17 cellular contexts compared by ENCODE assay signal in the genomic region with DNA sequence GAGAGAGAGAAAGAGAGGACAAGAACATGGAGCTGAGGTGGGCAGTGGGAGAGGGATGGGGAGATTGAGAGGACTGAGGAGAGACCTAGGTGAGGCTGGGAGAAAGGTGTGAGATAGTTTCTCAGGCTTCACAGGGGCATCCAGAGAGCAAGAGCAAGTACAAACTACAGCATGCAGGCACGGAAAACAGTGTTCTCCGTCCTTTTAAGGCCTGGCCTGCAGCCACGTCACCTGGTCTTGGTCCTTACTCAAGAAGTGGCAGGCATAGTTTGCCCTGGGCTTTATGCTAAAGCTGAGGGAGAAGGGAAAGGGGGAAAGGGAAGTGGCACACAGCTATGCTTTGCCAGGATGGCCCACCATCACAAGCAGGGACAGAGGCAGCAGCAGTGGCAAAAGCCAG.
DNase-seq lines count a peak whose midpoint lies in the region; ATAC-seq, FAIRE-seq and TF ChIP-seq lines count a peak whose summit lies in the region.
"Had no signal": no experiment of that assay in that cellular context is flagged by ENCODE, and none has a peak within 500 bp of the region (broad histone marks: within the 10 kb centered on the region; RNA-seq: fewer than 3 reads in every experiment).

No MANE protein-coding gene starts in this region.

- intact Hi-C loops in left ventricle myocardium superior (cut with micrococcal nuclease), result no loop called here
- intact Hi-C loops in cardiac septum (cut with DNase I), result loop anchor here (5.0 kb wide), 2 partner anchors 130 to 160 kb away; no protein-coding TSS in a partner anchor

- H3K4me1 ChIP-seq in smooth muscle cell (ENCODE audit: low read depth), result peaks cover 12% of the 10 kb centered on the region

- no peak for DNase-seq in left ventricle myocardium superior
- no peak for DNase-seq in cardiac septum (ENCODE audit: low spot score)
- DNase-seq in smooth muscle cell (lab: John Stamatoyannopoulos, UW; ENCODE audit: unreplicated experiment), result no peak
- DNase-seq in activated T-cell treated with anti-CD3 and anti-CD28 coated beads, Interleukin-2, amount 50 U/mL, for 48 hours, result no peak
- DNase-seq in urothelium cell line (ENCODE audit: low spot score), result no peak
- DNase-seq: activated CD8-positive, alpha-beta memory T cell treated with anti-CD3 and anti-CD28 coated beads for 24 hours; amniotic stem cell; CD8-positive, alpha-beta memory T cell; immature natural killer cell; KG1; NCI-H1048; stimulated activated CD4-positive, alpha-beta T cell treated with anti-CD3 and anti-CD28 coated beads, Interleukin-4, amount 100 ng/mL, for 4 hours; T-helper 17 cell had no signal

- no peaks in the 10 kb centered on the region for H3K36me3 ChIP-seq in smooth muscle cell (ENCODE audit: low read depth)

- peaks cover 32% of the 10 kb centered on the region for H3K79me2 ChIP-seq in smooth muscle cell (ENCODE audit: low read depth)

- ATAC-seq in left ventricle myocardium superior (peak; percentile 3), GM21447 (IDR thresholded peaks at IDR 0.05; ENCODE audit: unreplicated experiment) (no peak), GM18498 (IDR thresholded peaks at IDR 0.05; ENCODE audit: unreplicated experiment) (no peak)
- ATAC-seq: T-helper 17 cell, WTC11 had no signal

- H2AFZ ChIP-seq in smooth muscle cell (ENCODE audit: low read depth), result no peak overlapping the region

- H3K4me2 ChIP-seq in smooth muscle cell, result no peak overlapping the region

- H3K27ac ChIP-seq in layer of hippocampus (ENCODE audit: low read depth, low read length) (peak overlapping the region; percentile 60), smooth muscle cell (ENCODE audit: low read depth) (peak overlapping the region; percentile 76)

- H3K9ac ChIP-seq in smooth muscle cell (ENCODE audit: low read depth), result no peak overlapping the region

- H3K27me3 ChIP-seq in layer of hippocampus (ENCODE audit: control insufficient read depth, insufficient read depth, low read length) (no peaks in the 10 kb centered on the region), smooth muscle cell (ENCODE audit: low read depth) (no peaks in the 10 kb centered on the region)

- no peak overlapping the region for H3K4me3 ChIP-seq in smooth muscle cell

- TF ChIP-seq CTCF in smooth muscle cell (IDR thresholded peaks at IDR 0.05; ENCODE audit: borderline replicate concordance, insufficient read depth, poor library complexity, severe bottlenecking), result no peak

- no peak for FAIRE-seq in urothelium cell line (lab: Jason Lieb, UNC)

- no peaks in the 10 kb centered on the region for H3F3A ChIP-seq in smooth muscle cell (ENCODE audit: low read depth)

- no peaks in the 10 kb centered on the region for H3K9me3 ChIP-seq in smooth muscle cell (replicated peaks; ENCODE audit: low read depth)

- H4K20me1 ChIP-seq in smooth muscle cell (ENCODE audit: low read depth), result peaks cover 48% of the 10 kb centered on the region

- 90% methylated on average over 3 of the region's 3 CpGs for WGBS in smooth muscle cell (ENCODE audit: low lambda C conversion rate)
